Comparison of ENCODE assay signal across 15 cellular contexts in the genomic region with DNA sequence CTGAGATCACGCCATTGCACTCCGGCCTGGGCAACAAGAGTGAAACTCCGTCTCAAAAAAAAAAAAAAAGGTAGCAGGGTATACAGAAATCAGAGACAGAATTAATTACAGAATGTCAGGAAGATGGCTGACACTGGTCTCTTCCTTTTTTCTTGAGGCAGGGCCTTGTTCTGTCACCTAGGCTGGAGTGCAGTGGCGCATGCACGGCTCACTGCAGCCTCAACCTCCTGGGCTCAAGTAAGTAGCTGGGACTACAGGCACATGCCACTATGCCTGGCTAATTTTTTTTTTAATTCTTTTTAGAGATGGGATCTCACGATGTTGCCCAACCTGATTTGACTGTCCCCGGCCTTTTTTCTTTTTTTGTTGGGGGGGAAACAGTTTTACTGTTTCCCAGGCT. TPM values are rescaled to one million over a fixed set of nuclear protein-coding genes. Genes with fewer than 3 reads are reported as not detected.
DNase-seq lines count a peak whose midpoint lies in the region; ATAC-seq and TF ChIP-seq lines count a peak whose summit lies in the region.
"Had no signal": no experiment of that assay in that cellular context is flagged by ENCODE, and none has a peak within 500 bp of the region (broad histone marks: within the 10 kb centered on the region; RNA-seq: fewer than 3 reads in every experiment).

No MANE protein-coding gene starts in this region.

- H3K9me3 Mint-ChIP-seq in activated naive CD8-positive, alpha-beta T cell treated with anti-CD3 and anti-CD28 coated beads, Interleukin-2, amount 10 ng/mL, durations not matched to agents 7 days and 5 days = no peaks in the 10 kb centered on the region
- H3K9me3 Mint-ChIP-seq: H9 had no signal

- H3K27ac ChIP-seq in DND-41 (ENCODE audit: low read length) = no peak overlapping the region; the same call in 1 of the 2 replicates
- H3K27ac ChIP-seq in KOPT-K1 (ENCODE audit: low read depth, low read length, poor library complexity, severe bottlenecking) = peak overlapping the region; percentile 26
- H3K27ac ChIP-seq in heart left ventricle = no peak overlapping the region
- H3K27ac ChIP-seq: RWPE1, uterus had no signal

- DNase-seq in DND-41 (no peak), sciatic nerve (ENCODE audit: low spot score) (no peak), putamen (ENCODE audit: low spot score) (no peak), heart left ventricle (no peak)
- DNase-seq in activated naive CD8-positive, alpha-beta T cell treated with anti-CD3 and anti-CD28 coated beads, Interleukin-2, amount 10 ng/mL, durations not matched to agents 7 days and 5 days = no peak

- no peak for TF ChIP-seq POLR2A in heart left ventricle (IDR thresholded peaks at IDR 0.05)

- intact Hi-C loops in sciatic nerve (cut with DNase I) = loop anchor here (10.0 kb wide), 1 partner anchor 70 kb away; the partner anchor contains the start of gene BEST4
- intact Hi-C loops in heart left ventricle (cut with DNase I) = no loop called here

- H3K36me3 ChIP-seq in DND-41 (ENCODE audit: insufficient read depth, low read length) (no peaks in the 10 kb centered on the region), KOPT-K1 (ENCODE audit: insufficient read depth, low read length) (peaks cover 6% of the 10 kb centered on the region; the same call in 1 of the 2 replicates), heart left ventricle (no peaks in the 10 kb centered on the region)
- H3K36me3 ChIP-seq: BE2C, uterus had no signal

- 0 out of 2 replicates have a peak overlapping the region, but pooled peaks have one; percentile 14 for H3K9ac ChIP-seq in DND-41 (ENCODE audit: low read depth, low read length)

- H3K4me3 ChIP-seq in DND-41 (ENCODE audit: low read depth in 1 of 2, low read length in 2 of 2) (no peak overlapping the region), heart left ventricle (no peak overlapping the region)
- H3K4me3 ChIP-seq: uterus had no signal

- peaks cover 8% of the 10 kb centered on the region for H3K27me3 Mint-ChIP-seq in activated naive CD8-positive, alpha-beta T cell treated with anti-CD3 and anti-CD28 coated beads, Interleukin-2, amount 10 ng/mL, durations not matched to agents 7 days and 5 days

- TF ChIP-seq CTCF in DND-41 (IDR thresholded peaks at IDR 0.05; ENCODE audit: borderline replicate concordance, extremely low read depth, low read length, poor library complexity, severe bottlenecking) (no peak), heart left ventricle (IDR thresholded peaks at IDR 0.05) (no peak)

- peak overlapping the region; percentile 60; the same call in 1 of the 2 replicates for H3K4me2 ChIP-seq in DND-41 (ENCODE audit: insufficient read depth, low read length)

- H3K27me3 ChIP-seq in DND-41 (ENCODE audit: insufficient read depth, low read length, poor library complexity) = no peaks in the 10 kb centered on the region
- H3K27me3 ChIP-seq in heart left ventricle = peaks cover 0 to 3% (median 0%) of the 10 kb centered on the region in 9 donors
- H3K27me3 ChIP-seq: BE2C, uterus had no signal

- peak overlapping the region; percentile 82 for H3K27ac Mint-ChIP-seq in activated naive CD8-positive, alpha-beta T cell treated with anti-CD3 and anti-CD28 coated beads, Interleukin-2, amount 10 ng/mL, durations not matched to agents 7 days and 5 days
- H3K27ac Mint-ChIP-seq: H9 had no signal

- peaks cover 32% of the 10 kb centered on the region for H3K4me1 Mint-ChIP-seq in activated naive CD8-positive, alpha-beta T cell treated with anti-CD3 and anti-CD28 coated beads, Interleukin-2, amount 10 ng/mL, durations not matched to agents 7 days and 5 days

- no peaks in the 10 kb centered on the region for H3K79me2 ChIP-seq in DND-41 (ENCODE audit: insufficient read depth, low read length)

- 90 to 95% (median 92%) methylated on average over 7 of the region's 7 CpGs for WGBS in heart left ventricle, 4 donors

- H2AFZ ChIP-seq in DND-41 (ENCODE audit: low read depth, low read length) = peak overlapping the region; percentile 89

- H3K9me3 ChIP-seq in DND-41 (ENCODE audit: insufficient read depth, low read length, severe bottlenecking) (no peaks in the 10 kb centered on the region), KOPT-K1 (ENCODE audit: insufficient read depth, low read length, poor library complexity, severe bottlenecking) (no peaks in the 10 kb centered on the region), heart left ventricle (no peaks in the 10 kb centered on the region)
- H3K9me3 ChIP-seq: BE2C, uterus had no signal

- H3K4me3 Mint-ChIP-seq in activated naive CD8-positive, alpha-beta T cell treated with anti-CD3 and anti-CD28 coated beads, Interleukin-2, amount 10 ng/mL, durations not matched to agents 7 days and 5 days = peak overlapping the region; percentile 62
- H3K4me3 Mint-ChIP-seq: H9 had no signal

- ATAC-seq in DND-41 (ENCODE audit: insufficient read depth, low read depth) (no peak), sciatic nerve (peak; percentile 16), heart left ventricle (no peak), GM21717 (IDR thresholded peaks at IDR 0.05; ENCODE audit: unreplicated experiment) (no peak)
- ATAC-seq in activated naive CD8-positive, alpha-beta T cell treated with anti-CD3 and anti-CD28 coated beads, Interleukin-2, amount 10 ng/mL, durations not matched to agents 7 days and 5 days (ENCODE audit: low read depth) = no peak

- POLR2A ChIA-PET in activated naive CD8-positive, alpha-beta T cell treated with anti-CD3 and anti-CD28 coated beads, Interleukin-2, amount 10 ng/mL, durations not matched to agents 7 days and 5 days (lab: Charles Lee) = interaction anchor here (11.5 kb wide), 1 partner anchor 18 kb away, joined by 500 read pairs; the partner anchor contains the start of gene RNU5D-1

- H3K4me1 ChIP-seq in DND-41 (ENCODE audit: insufficient read depth, low read length) (peaks cover 12% of the 10 kb centered on the region), heart left ventricle (peaks cover 0 to 21% (median 0%) of the 10 kb centered on the region in 12 donors)
- H3K4me1 ChIP-seq: BE2C, uterus had no signal

- no peaks in the 10 kb centered on the region for H3K36me3 Mint-ChIP-seq in activated naive CD8-positive, alpha-beta T cell treated with anti-CD3 and anti-CD28 coated beads, Interleukin-2, amount 10 ng/mL, durations not matched to agents 7 days and 5 days

- no peaks in the 10 kb centered on the region for H4K20me1 ChIP-seq in DND-41 (ENCODE audit: insufficient read depth, low read length)

RNA-seq across cellular contexts. Expression of gene RNU5D-1, which starts 16.4 kb away (rescaled TPM):
- not detected for total RNA-seq in activated naive CD8-positive, alpha-beta T cell treated with anti-CD3 and anti-CD28 coated beads, Interleukin-2, amount 10 ng/mL, durations not matched to agents 7 days and 5 days
- total RNA-seq in sciatic nerve (not detected), heart left ventricle (not detected)
- not detected for polyA plus RNA-seq in heart left ventricle
- total RNA-seq: aorta, epithelial cell of proximal tubule, H9, omental fat pad, skeletal muscle tissue, uterus had no signal
- polyA plus RNA-seq: aorta had no signal

RNA-seq across cellular contexts. Expression of gene KIF2C, which starts 25.1 kb away (rescaled TPM):
- 10 to 100 TPM; 76.5 to 87.7 TPM for total RNA-seq in activated naive CD8-positive, alpha-beta T cell treated with anti-CD3 and anti-CD28 coated beads, Interleukin-2, amount 10 ng/mL, durations not matched to agents 7 days and 5 days
- total RNA-seq in sciatic nerve (1.2 TPM), heart left ventricle (1 to 10 TPM in 5 of 9 donors, under 1 TPM in 4; 0.25 to 7.0 (median 1.2) TPM)
- under 1 TPM; 0.34 to 0.68 TPM for polyA plus RNA-seq in heart left ventricle

RNA-seq across cellular contexts. Expression of gene ARMH1, which starts 40.0 kb away (rescaled TPM):
- total RNA-seq in activated naive CD8-positive, alpha-beta T cell treated with anti-CD3 and anti-CD28 coated beads, Interleukin-2, amount 10 ng/mL, durations not matched to agents 7 days and 5 days = 100 to 1,000 TPM in 1 of 2 experiments, 10 to 100 TPM in 1; 95.7 to 105 TPM
- total RNA-seq in sciatic nerve (3.9 TPM), heart left ventricle (1 to 10 TPM in 2 of 9 donors, under 1 TPM in 4, not detected in 3; 0.33 to 9.9 (median 0.64) TPM)
- polyA plus RNA-seq in heart left ventricle = under 1 TPM; 0.62 to 0.88 TPM
- total RNA-seq: epithelial cell of proximal tubule had no signal

RNA-seq across cellular contexts. Expression of gene TMEM53, which starts 40.3 kb away (rescaled TPM):
- total RNA-seq in activated naive CD8-positive, alpha-beta T cell treated with anti-CD3 and anti-CD28 coated beads, Interleukin-2, amount 10 ng/mL, durations not matched to agents 7 days and 5 days = 1 to 10 TPM; 4.2 to 4.7 TPM
- total RNA-seq in sciatic nerve (12.5 TPM), heart left ventricle (10 to 100 TPM in 6 of 9 donors, 1 to 10 TPM in 3; 8.5 to 18.1 (median 12.5) TPM)
- 10 to 100 TPM in 1 of 2 donors, 1 to 10 TPM in 1; 8.6 to 20.0 TPM for polyA plus RNA-seq in heart left ventricle

Comparison
In these comparisons a context has a peak if more than half of its experiments do, and no peak if none do; other contexts are left out.
1. RNA of gene KIF2C, which starts 25.1 kb away (total RNA-seq): 76.5 to 87.7 TPM in activated naive CD8-positive, alpha-beta T cell treated with anti-CD3 and anti-CD28 coated beads, Interleukin-2, amount 10 ng/mL, durations not matched to agents 7 days and 5 days; 0.25 to 7.0 TPM in heart left ventricle and 1.2 TPM in sciatic nerve (single experiment); every median in the first group is over 4 times any median in the second.
2. RNA of gene ARMH1, which starts 40.0 kb away (total RNA-seq): 95.7 to 105 TPM in activated naive CD8-positive, alpha-beta T cell treated with anti-CD3 and anti-CD28 coated beads, Interleukin-2, amount 10 ng/mL, durations not matched to agents 7 days and 5 days; 3.9 TPM in sciatic nerve (single experiment) and 0.33 to 9.9 TPM in heart left ventricle; every median in the first group is over 4 times any median in the second.